Comparison of ENCODE assay signal across 1 cellular context in the genomic region with DNA sequence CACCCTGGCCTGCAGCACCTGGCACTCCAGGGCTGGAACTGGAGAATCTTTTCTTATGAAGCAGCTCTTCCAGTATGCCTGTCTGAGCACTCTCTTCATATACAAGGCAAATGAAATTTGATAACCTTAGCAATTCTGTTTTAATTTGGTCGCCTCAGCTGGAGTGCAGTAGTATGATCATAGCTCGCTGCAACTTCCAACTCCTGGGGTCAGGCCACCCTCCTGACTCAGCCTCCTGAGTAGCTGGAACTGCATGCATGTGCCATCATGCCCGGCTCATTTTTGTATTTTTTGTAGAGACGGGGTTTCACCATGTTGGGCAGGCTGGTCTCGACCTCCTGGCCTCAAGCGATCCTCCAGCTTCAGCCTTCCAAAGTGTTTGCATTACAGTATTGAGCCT.
TF ChIP-seq lines count a peak whose summit lies in the region.

No MANE protein-coding gene starts in this region.

TF ChIP-seq in HEK293, 187 proteins besides CTCF, POLR2A, EP300 and RAD21 (continued from another document):
- TF ChIP-seq, protein P1, sequence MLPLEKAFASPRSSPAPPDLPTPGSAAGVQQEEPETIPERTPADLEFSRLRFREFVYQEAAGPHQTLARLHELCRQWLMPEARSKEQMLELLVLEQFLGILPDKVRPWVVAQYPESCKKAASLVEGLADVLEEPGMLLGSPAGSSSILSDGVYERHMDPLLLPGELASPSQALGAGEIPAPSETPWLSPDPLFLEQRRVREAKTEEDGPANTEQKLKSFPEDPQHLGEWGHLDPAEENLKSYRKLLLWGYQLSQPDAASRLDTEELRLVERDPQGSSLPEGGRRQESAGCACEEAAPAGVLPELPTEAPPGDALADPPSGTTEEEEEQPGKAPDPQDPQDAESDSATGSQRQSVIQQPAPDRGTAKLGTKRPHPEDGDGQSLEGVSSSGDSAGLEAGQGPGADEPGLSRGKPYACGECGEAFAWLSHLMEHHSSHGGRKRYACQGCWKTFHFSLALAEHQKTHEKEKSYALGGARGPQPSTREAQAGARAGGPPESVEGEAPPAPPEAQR (tag by site-specific recombination; IDR thresholded peaks at IDR 0.05): no peak
- TF ChIP-seq, protein P2, sequence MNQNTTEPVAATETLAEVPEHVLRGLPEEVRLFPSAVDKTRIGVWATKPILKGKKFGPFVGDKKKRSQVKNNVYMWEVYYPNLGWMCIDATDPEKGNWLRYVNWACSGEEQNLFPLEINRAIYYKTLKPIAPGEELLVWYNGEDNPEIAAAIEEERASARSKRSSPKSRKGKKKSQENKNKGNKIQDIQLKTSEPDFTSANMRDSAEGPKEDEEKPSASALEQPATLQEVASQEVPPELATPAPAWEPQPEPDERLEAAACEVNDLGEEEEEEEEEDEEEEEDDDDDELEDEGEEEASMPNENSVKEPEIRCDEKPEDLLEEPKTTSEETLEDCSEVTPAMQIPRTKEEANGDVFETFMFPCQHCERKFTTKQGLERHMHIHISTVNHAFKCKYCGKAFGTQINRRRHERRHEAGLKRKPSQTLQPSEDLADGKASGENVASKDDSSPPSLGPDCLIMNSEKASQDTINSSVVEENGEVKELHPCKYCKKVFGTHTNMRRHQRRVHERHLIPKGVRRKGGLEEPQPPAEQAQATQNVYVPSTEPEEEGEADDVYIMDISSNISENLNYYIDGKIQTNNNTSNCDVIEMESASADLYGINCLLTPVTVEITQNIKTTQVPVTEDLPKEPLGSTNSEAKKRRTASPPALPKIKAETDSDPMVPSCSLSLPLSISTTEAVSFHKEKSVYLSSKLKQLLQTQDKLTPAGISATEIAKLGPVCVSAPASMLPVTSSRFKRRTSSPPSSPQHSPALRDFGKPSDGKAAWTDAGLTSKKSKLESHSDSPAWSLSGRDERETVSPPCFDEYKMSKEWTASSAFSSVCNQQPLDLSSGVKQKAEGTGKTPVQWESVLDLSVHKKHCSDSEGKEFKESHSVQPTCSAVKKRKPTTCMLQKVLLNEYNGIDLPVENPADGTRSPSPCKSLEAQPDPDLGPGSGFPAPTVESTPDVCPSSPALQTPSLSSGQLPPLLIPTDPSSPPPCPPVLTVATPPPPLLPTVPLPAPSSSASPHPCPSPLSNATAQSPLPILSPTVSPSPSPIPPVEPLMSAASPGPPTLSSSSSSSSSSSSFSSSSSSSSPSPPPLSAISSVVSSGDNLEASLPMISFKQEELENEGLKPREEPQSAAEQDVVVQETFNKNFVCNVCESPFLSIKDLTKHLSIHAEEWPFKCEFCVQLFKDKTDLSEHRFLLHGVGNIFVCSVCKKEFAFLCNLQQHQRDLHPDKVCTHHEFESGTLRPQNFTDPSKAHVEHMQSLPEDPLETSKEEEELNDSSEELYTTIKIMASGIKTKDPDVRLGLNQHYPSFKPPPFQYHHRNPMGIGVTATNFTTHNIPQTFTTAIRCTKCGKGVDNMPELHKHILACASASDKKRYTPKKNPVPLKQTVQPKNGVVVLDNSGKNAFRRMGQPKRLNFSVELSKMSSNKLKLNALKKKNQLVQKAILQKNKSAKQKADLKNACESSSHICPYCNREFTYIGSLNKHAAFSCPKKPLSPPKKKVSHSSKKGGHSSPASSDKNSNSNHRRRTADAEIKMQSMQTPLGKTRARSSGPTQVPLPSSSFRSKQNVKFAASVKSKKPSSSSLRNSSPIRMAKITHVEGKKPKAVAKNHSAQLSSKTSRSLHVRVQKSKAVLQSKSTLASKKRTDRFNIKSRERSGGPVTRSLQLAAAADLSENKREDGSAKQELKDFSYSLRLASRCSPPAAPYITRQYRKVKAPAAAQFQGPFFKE (tag by site-specific recombination; IDR thresholded peaks at IDR 0.05; ENCODE audit: borderline replicate concordance): no peak
- TF ChIP-seq ZNF24 (tag by site-specific recombination; IDR thresholded peaks at IDR 0.05) (no peak), ZIC2 (tag by site-specific recombination; IDR thresholded peaks at IDR 0.05) (peak; percentile 71)
